In the genomic region with DNA sequence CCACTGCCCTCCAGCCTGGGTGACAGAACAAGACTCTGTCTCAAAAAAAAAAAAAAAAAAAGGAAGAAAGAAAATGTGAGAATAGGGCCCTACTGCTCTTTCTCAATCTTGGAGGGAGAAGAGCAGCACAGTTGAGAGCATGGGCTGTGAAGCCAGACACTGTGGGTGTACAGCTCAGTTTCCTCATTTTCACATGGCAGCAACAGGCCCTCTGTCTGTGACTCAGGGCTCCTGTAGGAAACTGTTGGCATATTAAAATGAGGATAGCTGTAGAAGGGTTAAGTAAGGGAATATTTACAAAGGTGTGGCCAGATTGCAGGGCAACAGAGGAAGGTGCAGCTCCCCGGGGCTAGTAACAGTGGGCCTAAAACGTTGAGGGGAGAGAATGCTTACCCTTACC, we compare ENCODE assay signal across 20 cellular contexts. TPM values are rescaled to one million over a fixed set of nuclear protein-coding genes. Genes with fewer than 3 reads are reported as not detected.
DNase-seq lines count a peak whose midpoint lies in the region; ATAC-seq, FAIRE-seq and TF ChIP-seq lines count a peak whose summit lies in the region.
"Had no signal": no experiment of that assay in that cellular context is flagged by ENCODE, and none has a peak within 500 bp of the region (broad histone marks: within the 10 kb centered on the region; RNA-seq: fewer than 3 reads in every experiment).

No MANE protein-coding gene starts in this region.

- H3K4me3 ChIP-seq in GM23248: no peak overlapping the region
- H3K4me3 ChIP-seq in NB4 (ENCODE audit: low read depth, low read length): no peak overlapping the region
- H3K4me3 ChIP-seq in mucosa of descending colon: no peak overlapping the region
- H3K4me3 ChIP-seq: gastrocnemius medialis had no signal

- no peaks in the 10 kb centered on the region for H3K36me3 ChIP-seq in GM23248 (ENCODE audit: low read depth)
- H3K36me3 ChIP-seq in mucosa of descending colon (ENCODE audit: low read depth): no peaks in the 10 kb centered on the region
- H3K36me3 ChIP-seq: gastrocnemius medialis had no signal

- in situ Hi-C loops in GM23248 (cut with MboI): no loop called here

- no peak overlapping the region for H3K4me3 Mint-ChIP-seq in chondrocyte (ENCODE audit: unreplicated experiment)
- H3K4me3 Mint-ChIP-seq: stimulated activated memory B cell treated with anti-CD40 and anti-IgM and Interleukin-4, amounts not matched to agents 10 μg/mL and 1 μg/mL and 100 μg/mL, for 72 hours had no signal

- no peak overlapping the region for H3K27ac ChIP-seq in GM23248
- H3K27ac ChIP-seq: gastrocnemius medialis had no signal

- H3K9ac ChIP-seq in GM23248: no peak overlapping the region

- H3F3A ChIP-seq in GM23248 (ENCODE audit: insufficient read depth): no peaks in the 10 kb centered on the region

- no peak overlapping the region for H3K27ac Mint-ChIP-seq in chondrocyte (ENCODE audit: unreplicated experiment)
- H3K27ac Mint-ChIP-seq: stimulated activated memory B cell treated with anti-CD40 and anti-IgM and Interleukin-4, amounts not matched to agents 10 μg/mL and 1 μg/mL and 100 μg/mL, for 72 hours had no signal

- WGBS in GM23248 (ENCODE audit: low coverage in 1 of 2, low lambda C conversion rate in 2 of 2, missing lambda C conversion rate in 2 of 2), 2 experiments: 0 to 18% methylated on average over 2 of the region's 2 CpGs

- H3K79me2 ChIP-seq in GM23248 (ENCODE audit: insufficient read depth): no peaks in the 10 kb centered on the region

- no peak overlapping the region for H3K4me2 ChIP-seq in GM23248 (ENCODE audit: unreplicated experiment)

- DNase-seq in GM23248 (peak; percentile 12), NB4 (ENCODE audit: low read depth) (peak; percentile 89), chondrocyte (ENCODE audit: low spot score) (peak; percentile 18), mucosa of descending colon (peak in 2 of 3 donors; percentile 21 to 29), GM19239 (ENCODE audit: insufficient read length, low spot score) (no peak), NCI-H226 (no peak)
- no peak for DNase-seq in activated CD4-positive, alpha-beta T cell treated with anti-CD3 and anti-CD28 coated beads for 1 hour
- DNase-seq: activated effector memory CD4-positive, alpha-beta T cell treated with anti-CD3 and anti-CD28 coated beads, Interleukin-2, amount 50 U/mL, for 16 hours; CD4-positive, alpha-beta memory T cell; DMS79 treated with DMSO at 0.1 percent for 48 hours; erythroblast; gastrocnemius medialis; NCI-H1436 treated with DMSO at 0.1 percent for 48 hours; NCI-H446 had no signal

- intact Hi-C loops in mucosa of descending colon (cut with DNase I, micrococcal nuclease): no loop called here

- H3K9me3 ChIP-seq in GM23248 (ENCODE audit: low read depth) (no peaks in the 10 kb centered on the region), mucosa of descending colon (no peaks in the 10 kb centered on the region)
- H3K9me3 ChIP-seq: gastrocnemius medialis had no signal

- H3K4me1 ChIP-seq in GM23248 (ENCODE audit: insufficient read depth) (no peaks in the 10 kb centered on the region), mucosa of descending colon (ENCODE audit: low read depth) (no peaks in the 10 kb centered on the region)
- H3K4me1 ChIP-seq: gastrocnemius medialis had no signal

- H3K27me3 ChIP-seq in GM23248 (replicated peaks; ENCODE audit: insufficient read depth): no peaks in the 10 kb centered on the region
- H3K27me3 ChIP-seq: gastrocnemius medialis had no signal

- H3K27me3 Mint-ChIP-seq in chondrocyte (ENCODE audit: low read depth): no peaks in the 10 kb centered on the region
- H3K27me3 Mint-ChIP-seq: CD4-positive, alpha-beta memory T cell; stimulated activated memory B cell treated with anti-CD40 and anti-IgM and Interleukin-4, amounts not matched to agents 10 μg/mL and 1 μg/mL and 100 μg/mL, for 72 hours had no signal

- H4K20me1 ChIP-seq in GM23248 (ENCODE audit: insufficient read depth): no peaks in the 10 kb centered on the region

- H3K9me2 ChIP-seq in GM23248 (ENCODE audit: insufficient read depth): no peaks in the 10 kb centered on the region

- no peak for TF ChIP-seq CTCF in NB4 (IDR thresholded peaks at IDR 0.05; ENCODE audit: low read depth, low read length)
- no peak for TF ChIP-seq CTCF in chondrocyte (IDR thresholded peaks at IDR 0.05)
- no peak for TF ChIP-seq CTCF in mucosa of descending colon (IDR thresholded peaks at IDR 0.05)

- no peak overlapping the region for H2AFZ ChIP-seq in GM23248

- no peak for FAIRE-seq in GM19239 (lab: Jason Lieb, UNC)

- TF ChIP-seq POLR2A in NB4 (IDR thresholded peaks at IDR 0.05; ENCODE audit: extremely low read depth, insufficient read length): no peak

- no peaks in the 10 kb centered on the region for H3K36me3 Mint-ChIP-seq in chondrocyte (ENCODE audit: low read depth)
- H3K36me3 Mint-ChIP-seq: CD4-positive, alpha-beta memory T cell; stimulated activated memory B cell treated with anti-CD40 and anti-IgM and Interleukin-4, amounts not matched to agents 10 μg/mL and 1 μg/mL and 100 μg/mL, for 72 hours had no signal

- H3K9me3 Mint-ChIP-seq in chondrocyte (ENCODE audit: low read depth): peaks cover 10% of the 10 kb centered on the region
- H3K9me3 Mint-ChIP-seq: CD4-positive, alpha-beta memory T cell; stimulated activated memory B cell treated with anti-CD40 and anti-IgM and Interleukin-4, amounts not matched to agents 10 μg/mL and 1 μg/mL and 100 μg/mL, for 72 hours had no signal

- H3K4me1 Mint-ChIP-seq in chondrocyte (ENCODE audit: low read depth): no peaks in the 10 kb centered on the region
- H3K4me1 Mint-ChIP-seq: stimulated activated memory B cell treated with anti-CD40 and anti-IgM and Interleukin-4, amounts not matched to agents 10 μg/mL and 1 μg/mL and 100 μg/mL, for 72 hours had no signal

- ATAC-seq in mucosa of descending colon: peak; percentile 92
- ATAC-seq in GM21529 (IDR thresholded peaks at IDR 0.05; ENCODE audit: unreplicated experiment): no peak
- ATAC-seq: gastrocnemius medialis; left lobe of liver; stimulated activated memory B cell treated with anti-CD40 and anti-IgM and Interleukin-4, amounts not matched to agents 10 μg/mL and 1 μg/mL and 100 μg/mL, for 72 hours had no signal

RNA-seq across cellular contexts. Expression of gene AKAP14, which starts 3.4 kb away (rescaled TPM):
- total RNA-seq in GM23248 (2014; rRNA removed; shearing (Covaris generic)): not detected in 2 replicates
- polyA plus RNA-seq in GM23248 (2016; fragmentation: Nextera tagmentation; extraction: Ambion mirVana): not detected in 2 replicates
- not detected in 3 replicates for total RNA-seq in chondrocyte
- not detected for total RNA-seq in mucosa of descending colon
- total RNA-seq: CD4-positive, alpha-beta memory T cell; gastrocnemius medialis; left lobe of liver; LHCN-M2; T-helper 1 cell treated with Interleukin-12 subunit alpha and Interleukin-12 subunit beta and Interleukin-4 antibody, amounts not matched to agents 30 ng/mL and 1 ng/mL, for 36 hours had no signal
- polyA plus RNA-seq: adipose tissue; CD4-positive, alpha-beta memory T cell had no signal

RNA-seq across cellular contexts. Expression of gene NDUFA1, which starts 27.5 kb away (rescaled TPM):
- total RNA-seq in GM23248 (2014; rRNA removed; shearing (Covaris generic)): 34.8 and 46.4 TPM in 2 replicates
- polyA plus RNA-seq in GM23248 (2016; fragmentation: Nextera tagmentation; extraction: Ambion mirVana): 260 and 264 TPM in 2 replicates
- total RNA-seq in chondrocyte (76.8 to 86.5 TPM (median 77.5 TPM) in 3 replicates), mucosa of descending colon (100 to 1,000 TPM; 157 to 191 (median 187) TPM)

RNA-seq across cellular contexts. Expression of gene RNF113A, which starts 27.6 kb away (rescaled TPM):
- 13.9 and 17.2 TPM in 2 replicates for total RNA-seq in GM23248 (2014; rRNA removed; shearing (Covaris generic))
- polyA plus RNA-seq in GM23248 (2016; fragmentation: Nextera tagmentation; extraction: Ambion mirVana): 20.7 and 23.1 TPM in 2 replicates
- total RNA-seq in chondrocyte: 12.7 to 17.4 TPM (median 14.8 TPM) in 3 replicates
- total RNA-seq in mucosa of descending colon: 10 to 100 TPM; 12.2 to 13.5 (median 12.6) TPM

RNA-seq across cellular contexts. Expression of gene NKAP, which starts 44.4 kb away (rescaled TPM):
- total RNA-seq in GM23248 (2014; rRNA removed; shearing (Covaris generic)): 1.3 and 3.1 TPM in 2 replicates
- polyA plus RNA-seq in GM23248 (2016; fragmentation: Nextera tagmentation; extraction: Ambion mirVana): 3.7 and 4.0 TPM in 2 replicates
- total RNA-seq in chondrocyte (6.4 to 9.8 TPM (median 6.7 TPM) in 3 replicates), mucosa of descending colon (1 to 10 TPM; 5.2 to 7.1 (median 7.0) TPM)

RNA-seq across cellular contexts. Expression of gene UPF3B, which starts 46.4 kb away (rescaled TPM):
- 3.1 and 3.3 TPM in 2 replicates for total RNA-seq in GM23248 (2014; rRNA removed; shearing (Covaris generic))
- polyA plus RNA-seq in GM23248 (2016; fragmentation: Nextera tagmentation; extraction: Ambion mirVana): 6.0 and 6.7 TPM in 2 replicates
- total RNA-seq in chondrocyte (6.3 to 7.8 TPM (median 7.2 TPM) in 3 replicates), mucosa of descending colon (10 to 100 TPM in 1 of 3 donors, 1 to 10 TPM in 2; 7.2 to 11.1 (median 8.8) TPM)

Comparison
In these comparisons a context has a peak if more than half of its experiments do, and no peak if none do; other contexts are left out.
1. DNase-seq: peak in GM23248 (single experiment), NB4 (single experiment), chondrocyte (single experiment) and mucosa of descending colon (2 of 3); none in GM19239 (single experiment), NCI-H226 (single experiment) and activated CD4-positive, alpha-beta T cell treated with anti-CD3 and anti-CD28 coated beads for 1 hour (single experiment).